Comparison of ENCODE assay signal across 9 cellular contexts in the genomic region with DNA sequence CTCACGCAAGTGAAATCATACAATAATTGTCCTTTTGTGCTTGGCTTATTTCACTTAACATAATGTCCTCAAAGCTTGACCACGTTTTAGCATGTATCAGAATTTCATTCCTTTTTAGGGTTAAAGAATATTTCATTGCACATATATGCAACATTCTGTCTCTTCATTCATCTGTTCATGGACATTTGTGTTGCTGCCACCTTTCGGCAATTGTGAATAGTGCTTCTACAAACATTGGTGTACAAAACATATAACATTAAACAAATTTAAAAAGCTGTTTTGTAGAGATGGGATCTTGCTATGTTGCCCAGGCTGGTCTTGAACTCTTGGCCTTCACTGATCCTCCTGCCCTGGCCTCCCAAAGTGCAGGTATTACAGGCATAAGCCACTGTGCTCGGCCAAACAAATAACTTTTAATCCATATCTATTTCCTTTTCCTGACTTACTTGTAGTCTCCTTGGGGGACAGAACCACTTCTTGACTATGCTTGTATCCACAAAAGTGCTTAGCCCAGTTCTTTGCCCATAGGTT.
DNase-seq lines count a peak whose midpoint lies in the region; ATAC-seq and TF ChIP-seq lines count a peak whose summit lies in the region.
"Had no signal": no experiment of that assay in that cellular context is flagged by ENCODE, and none has a peak within 500 bp of the region (broad histone marks: within the 10 kb centered on the region; RNA-seq: fewer than 3 reads in every experiment).

No MANE protein-coding gene starts in this region.

- no peak overlapping the region for H2AFZ ChIP-seq in OCI-LY1 (ENCODE audit: low read length)

- ATAC-seq in activated T-helper 17 cell treated with anti-CD3 and anti-CD28 coated beads, Interleukin-2, amount 50 U/mL, for 72 hours (replicated peaks), result no peak
- ATAC-seq in GM21423 (IDR thresholded peaks at IDR 0.05; ENCODE audit: unreplicated experiment), result no peak

- H3K36me3 ChIP-seq in OCI-LY1 (ENCODE audit: insufficient read depth, low read length), result no peaks in the 10 kb centered on the region

- TF ChIP-seq CTCF in AG10803 (conservative IDR thresholded peaks at IDR 0.05; ENCODE audit: low read length), result peak; percentile 65
- peak; percentile 25 for TF ChIP-seq CTCF in GM12865 (IDR thresholded peaks at IDR 0.05; ENCODE audit: insufficient read depth, low read depth, low read length, missing control alignments)
- peak; percentile 64 for TF ChIP-seq CTCF in OCI-LY1 (IDR thresholded peaks at IDR 0.05; ENCODE audit: low read length)

- H3K9me2 ChIP-seq in OCI-LY1 (ENCODE audit: low read depth, low read length), result no peaks in the 10 kb centered on the region

- H3K27ac ChIP-seq in OCI-LY1 (ENCODE audit: low read depth, low read length, poor library complexity, severe bottlenecking), result no peak overlapping the region

- no peaks in the 10 kb centered on the region for H3F3A ChIP-seq in OCI-LY1 (ENCODE audit: insufficient read depth, low read length)

- no peaks in the 10 kb centered on the region for H3K27me3 ChIP-seq in OCI-LY1 (ENCODE audit: insufficient read depth, low read length)

- no peak overlapping the region for H3K4me3 Mint-ChIP-seq in activated T-helper 17 cell treated with anti-CD3 and anti-CD28 coated beads, Interleukin-2, amount 50 U/mL, for 72 hours

- H3K4me3 ChIP-seq in AG10803 (ENCODE audit: low read length) (no peak overlapping the region), GM12865 (ENCODE audit: low read depth, low read length) (no peak overlapping the region), OCI-LY1 (ENCODE audit: low read depth, low read length, poor library complexity, severe bottlenecking) (no peak overlapping the region)

- peaks cover 3% of the 10 kb centered on the region for H3K27me3 Mint-ChIP-seq in activated T-helper 17 cell treated with anti-CD3 and anti-CD28 coated beads, Interleukin-2, amount 50 U/mL, for 72 hours

- H3K4me1 ChIP-seq in OCI-LY1 (ENCODE audit: insufficient read depth, low read length, severe bottlenecking), result no peaks in the 10 kb centered on the region

- no peaks in the 10 kb centered on the region for H3K9me3 ChIP-seq in OCI-LY1 (ENCODE audit: low read length)

- no peaks in the 10 kb centered on the region for H3K79me2 ChIP-seq in OCI-LY1 (ENCODE audit: insufficient read depth, low read length)

- H3K4me2 ChIP-seq in OCI-LY1 (ENCODE audit: low read length), result no peak overlapping the region

- no peaks in the 10 kb centered on the region for H3K4me1 Mint-ChIP-seq in activated T-helper 17 cell treated with anti-CD3 and anti-CD28 coated beads, Interleukin-2, amount 50 U/mL, for 72 hours

- H3K27ac Mint-ChIP-seq in activated T-helper 17 cell treated with anti-CD3 and anti-CD28 coated beads, Interleukin-2, amount 50 U/mL, for 72 hours, result no peak overlapping the region

- H4K20me1 ChIP-seq in OCI-LY1 (ENCODE audit: insufficient read depth, low read length), result no peaks in the 10 kb centered on the region

- no peaks in the 10 kb centered on the region for H3K36me3 Mint-ChIP-seq in activated T-helper 17 cell treated with anti-CD3 and anti-CD28 coated beads, Interleukin-2, amount 50 U/mL, for 72 hours (ENCODE audit: low read depth)

- peak; percentile 37 for DNase-seq in AG10803 (ENCODE audit: low read depth)
- DNase-seq in GM12865 (ENCODE audit: low read depth), result peak; percentile 22
- DNase-seq in fibroblast of peridontal ligament (ENCODE audit: extremely low read depth), result peak; percentile 21
- DNase-seq in activated CD4-positive, alpha-beta T cell treated with anti-CD3 and anti-CD28 coated beads for 4 hours, result no peak
- no peak for DNase-seq in amniotic stem cell (lab: John Stamatoyannopoulos, UW)
- DNase-seq: activated naive CD4-positive, alpha-beta T cell had no signal

- no peak overlapping the region for H3K9ac ChIP-seq in OCI-LY1 (ENCODE audit: low read length)

- H3K9me3 Mint-ChIP-seq in activated T-helper 17 cell treated with anti-CD3 and anti-CD28 coated beads, Interleukin-2, amount 50 U/mL, for 72 hours, result peaks cover 3% of the 10 kb centered on the region

Comparison
In these comparisons a context has a peak if more than half of its experiments do, and no peak if none do; other contexts are left out.
1. DNase-seq: peak in AG10803 (single experiment), GM12865 (single experiment) and fibroblast of peridontal ligament (single experiment); none in activated CD4-positive, alpha-beta T cell treated with anti-CD3 and anti-CD28 coated beads for 4 hours (0 of 2) and amniotic stem cell (single experiment).
2. Peak in every context shown above with its lines, with median percentiles within 50 percentile points of each other: CTCF ChIP-seq.